In genomic region chr3:50536471-50537180, GRCh38 we compare ENCODE assay signal across 10 cellular contexts.
"Had no signal": no experiment of that assay in that cellular context is flagged by ENCODE, and none has a peak within 500 bp of the region (broad histone marks: within the 10 kb centered on the region; RNA-seq: fewer than 3 reads in every experiment).

No MANE protein-coding gene starts in this region.

- H3K36me3 Mint-ChIP-seq: activated naive CD8-positive, alpha-beta T cell had no signal

- DNase-seq: activated effector memory CD4-positive, alpha-beta T cell treated with Interleukin-2 at 50 U/mL for 16 hours; brain microvascular endothelial cell; stimulated activated CD4-positive, alpha-beta T cell treated with anti-CD3 and anti-CD28 coated beads, Interleukin-4, amount 100 ng/mL, for 1 hour; stimulated activated CD8-positive, alpha-beta memory T cell treated with anti-CD3 and anti-CD28 coated beads, Interleukin-4, amount 100 ng/mL, for 48 hours; stimulated activated naive CD8-positive, alpha-beta T cell treated with anti-CD3 and anti-CD28 coated beads, Interleukin-15, amount 100 ng/mL, for 72 hours; testis had no signal

- H3K4me3 Mint-ChIP-seq: activated naive CD8-positive, alpha-beta T cell; nephron; stimulated activated naive CD8-positive, alpha-beta T cell treated with anti-CD3 and anti-CD28 coated beads, Interleukin-15, amount 100 ng/mL, for 72 hours had no signal

- H3K9me3 ChIP-seq: testis had no signal

- H3K4me3 ChIP-seq: lung, testis had no signal

- H3K27me3 Mint-ChIP-seq: activated naive CD8-positive, alpha-beta T cell had no signal

- H3K4me1 Mint-ChIP-seq: stimulated activated naive CD8-positive, alpha-beta T cell treated with anti-CD3 and anti-CD28 coated beads, Interleukin-15, amount 100 ng/mL, for 72 hours had no signal

- H3K27me3 ChIP-seq: testis had no signal

- H3K4me1 ChIP-seq: testis had no signal

- H3K36me3 ChIP-seq: brain microvascular endothelial cell had no signal

- H3K27ac ChIP-seq: brain microvascular endothelial cell, testis had no signal

- H3K9me3 Mint-ChIP-seq: nephron; stimulated activated naive CD8-positive, alpha-beta T cell treated with anti-CD3 and anti-CD28 coated beads, Interleukin-15, amount 100 ng/mL, for 72 hours had no signal

- ATAC-seq: activated CD4-positive, CD25-positive, alpha-beta regulatory T cell treated with anti-CD3 and anti-CD28 coated beads, Interleukin-2, amount 50 U/mL, for 24 hours; stimulated activated naive CD8-positive, alpha-beta T cell treated with anti-CD3 and anti-CD28 coated beads, Interleukin-15, amount 100 ng/mL, for 72 hours had no signal

- H3K27ac Mint-ChIP-seq: activated naive CD8-positive, alpha-beta T cell; nephron had no signal
